9 cellular contexts compared by ENCODE assay signal in genomic region chr19:3056454-3057016, GRCh38. TPM values are rescaled to one million over a fixed set of nuclear protein-coding genes. Genes with fewer than 3 reads are reported as not detected.
DNase-seq lines count a peak whose midpoint lies in the region; ATAC-seq, FAIRE-seq and TF ChIP-seq lines count a peak whose summit lies in the region.
"Had no signal": no experiment of that assay in that cellular context is flagged by ENCODE, and none has a peak within 500 bp of the region (broad histone marks: within the 10 kb centered on the region; RNA-seq: fewer than 3 reads in every experiment).

No MANE protein-coding gene starts in this region.

- H3K79me2 ChIP-seq in K562 (ENCODE audit: control insufficient read depth, insufficient read depth, low read length): peaks cover 40% of the 10 kb centered on the region

- peaks cover 18 to 54% of the 10 kb centered on the region in 2 donors for H3K4me1 Mint-ChIP-seq in natural killer cell
- peaks cover 12 to 26% of the 10 kb centered on the region in 2 donors for H3K4me1 Mint-ChIP-seq in natural killer cell treated with Interleukin-12 subunit alpha and Interleukin-12 subunit beta and Interleukin-15 and Interleukin-18, amount 100 ng/mL, for 72 hours (ENCODE audit: low read depth in 2 of 2)

- FAIRE-seq in K562 (lab: Jason Lieb, UNC): no peak

- H3K4me2 ChIP-seq in K562 (ENCODE audit: insufficient read depth, low read length): no peak overlapping the region

- H2AFZ ChIP-seq in K562 (ENCODE audit: low read depth, low read length): no peak overlapping the region

- H4K20me1 ChIP-seq in K562 (replicated peaks; ENCODE audit: control insufficient read depth, insufficient read depth, low read length): 0 out of 2 replicates have a peak, but pooled peaks cover 3% of the 10 kb centered on the region

- H3K9me1 ChIP-seq in K562 (ENCODE audit: control insufficient read depth, insufficient read depth, low read length): no peaks in the 10 kb centered on the region

- ATAC-seq in natural killer cell: no peak
- ATAC-seq in natural killer cell treated with Interleukin-12 subunit alpha and Interleukin-12 subunit beta and Interleukin-15 and Interleukin-18, amount 100 ng/mL, for 72 hours: no peak
- ATAC-seq in K562: no peak
- no peak for ATAC-seq in HG03045 (IDR thresholded peaks at IDR 0.05; ENCODE audit: unreplicated experiment)
- no peak for ATAC-seq in HG03025 (IDR thresholded peaks at IDR 0.05; ENCODE audit: low FRiP score, unreplicated experiment)
- ATAC-seq in GM21528 (IDR thresholded peaks at IDR 0.05; ENCODE audit: low FRiP score, unreplicated experiment): no peak

- in situ Hi-C loops in K562 (cut with MboI): no loop called here

- TF ChIP-seq RAD21 in K562 (CRISPR knock-in tag; conservative IDR thresholded peaks at IDR 0.05 in 1 of 2, IDR thresholded peaks at IDR 0.05 in 1 of 2): no peak

- H3K27ac ChIP-seq in K562 (ENCODE audit: extremely low read depth, low read depth, low read length): 0 out of 3 replicates have a peak overlapping the region, but pooled peaks have one; percentile 22

- TF ChIP-seq EP300 in K562 (IDR thresholded peaks at IDR 0.05; ENCODE audit: low read length): no peak

- no peak overlapping the region for H3K4me3 ChIP-seq in K562
- H3K4me3 ChIP-seq in mucosa of stomach (ENCODE audit: low read length): no peak overlapping the region

- WGBS in K562 (ENCODE audit: insufficient coverage, low coverage, missing lambda C conversion rate): 53% methylated on average over 3 of the region's 10 CpGs

- H3K9ac ChIP-seq in K562 (ENCODE audit: insufficient read depth in 1 of 2, low read depth in 2 of 2, low read length in 2 of 2) (peak overlapping the region in 1 of 2 experiments; percentile 77; a peak in 2 of 4 replicates), mucosa of stomach (ENCODE audit: low read length) (peak overlapping the region; percentile 39)

- intact Hi-C loops in natural killer cell (cut with micrococcal nuclease): no loop called here
- intact Hi-C loops in K562 (cut with micrococcal nuclease): no loop called here
- intact Hi-C loops in posterior cingulate gyrus (cut with DNase I): no loop called here

- POLR2A ChIA-PET in K562 (lab: Yijun Ruan, JAX): interaction anchor here (1.4 kb wide), 1 partner anchor 20 kb away, joined by 5 read pairs; no protein-coding TSS in a partner anchor

- no TSS peak for BruUV-seq in K562 (replicated peaks; lab: Mats Ljungman, UMichigan)

- H3K27me3 ChIP-seq in K562 (ENCODE audit: control insufficient read depth in 2 of 2, insufficient read depth in 2 of 2, low read length in 2 of 2): no peaks in the 10 kb centered on the region
- no peaks in the 10 kb centered on the region for H3K27me3 ChIP-seq in mucosa of stomach (ENCODE audit: control insufficient read depth, insufficient read depth, low read length)

- H3K4me3 Mint-ChIP-seq in natural killer cell: no peak overlapping the region
- H3K4me3 Mint-ChIP-seq in natural killer cell treated with Interleukin-12 subunit alpha and Interleukin-12 subunit beta and Interleukin-15 and Interleukin-18, amount 100 ng/mL, for 72 hours: no peak overlapping the region

- no peaks in the 10 kb centered on the region for H3K9me3 ChIP-seq in K562 (replicated peaks; ENCODE audit: control insufficient read depth, insufficient read depth, low read depth, low read length)
- no peaks in the 10 kb centered on the region for H3K9me3 ChIP-seq in mucosa of stomach (ENCODE audit: control insufficient read depth, low read length)

- CTCF ChIA-PET in K562 (lab: Yijun Ruan, JAX; ENCODE audit: low intra/inter-chr PET ratio): no interaction called here

- no peaks in the 10 kb centered on the region for H3K36me3 Mint-ChIP-seq in natural killer cell
- no peaks in the 10 kb centered on the region for H3K36me3 Mint-ChIP-seq in natural killer cell treated with Interleukin-12 subunit alpha and Interleukin-12 subunit beta and Interleukin-15 and Interleukin-18, amount 100 ng/mL, for 72 hours

- H3K4me1 ChIP-seq in K562 (replicated peaks in 1 of 2; ENCODE audit: control insufficient read depth in 2 of 2, insufficient read depth in 2 of 2, low read length in 2 of 2) (peaks cover 27 to 60% of the 10 kb centered on the region in 2 experiments), mucosa of stomach (ENCODE audit: control insufficient read depth, insufficient read depth, low read length) (peaks cover 50% of the 10 kb centered on the region)

- 0 out of 2 replicates have a peak, but pooled peaks have one; percentile 24 for TF ChIP-seq POLR2A in K562 (conservative IDR thresholded peaks at IDR 0.05)

- DNase-seq in natural killer cell (no peak), K562 (ENCODE audit: extremely low read depth in 1 of 4, low spot score in 3 of 4) (peak in 1 of 4 experiments; percentile 30), posterior cingulate gyrus (no peak)
- DNase-seq in natural killer cell treated with Interleukin-12 subunit alpha and Interleukin-12 subunit beta and Interleukin-15 and Interleukin-18, amount 100 ng/mL, for 72 hours (ENCODE audit: low spot score): no peak
- DNase-seq: stimulated activated CD4-positive, alpha-beta T cell treated with anti-CD3 and anti-CD28 coated beads, Interleukin-2, amount 100 ng/mL, for 24 hours had no signal

- H3K27me3 Mint-ChIP-seq in natural killer cell (ENCODE audit: low read depth in 2 of 2): no peaks in the 10 kb centered on the region
- H3K27me3 Mint-ChIP-seq in natural killer cell treated with Interleukin-12 subunit alpha and Interleukin-12 subunit beta and Interleukin-15 and Interleukin-18, amount 100 ng/mL, for 72 hours: no peaks in the 10 kb centered on the region

- no peak for TF ChIP-seq CTCF in natural killer cell (IDR thresholded peaks at IDR 0.05)
- TF ChIP-seq CTCF in K562 (IDR thresholded peaks at IDR 0.05 in 2 of 3, conservative IDR thresholded peaks at IDR 0.05 in 1 of 3; ENCODE audit: insufficient read depth in 2 of 3, low read depth in 1 of 3, low read length in 3 of 3): no peak

- H3K27ac Mint-ChIP-seq in natural killer cell: peak overlapping the region; percentile 26 to 71
- no peak overlapping the region for H3K27ac Mint-ChIP-seq in natural killer cell treated with Interleukin-12 subunit alpha and Interleukin-12 subunit beta and Interleukin-15 and Interleukin-18, amount 100 ng/mL, for 72 hours

- H3K36me3 ChIP-seq in K562 (ENCODE audit: control insufficient read depth, insufficient read depth, low read length) (peaks cover 79% of the 10 kb centered on the region), mucosa of stomach (ENCODE audit: control insufficient read depth, insufficient read depth, low read length) (peaks cover 24% of the 10 kb centered on the region)

- H3K9me3 Mint-ChIP-seq in natural killer cell: no peaks in the 10 kb centered on the region
- H3K9me3 Mint-ChIP-seq in natural killer cell treated with Interleukin-12 subunit alpha and Interleukin-12 subunit beta and Interleukin-15 and Interleukin-18, amount 100 ng/mL, for 72 hours: no peaks in the 10 kb centered on the region

RNA-seq across cellular contexts. Expression of gene TLE5, which starts 5.8 kb away (rescaled TPM):
- total RNA-seq in natural killer cell (1,000 to 10,000 TPM in 1 of 3 donors, 100 to 1,000 TPM in 2; 943 to 1,012 (median 968) TPM), K562 (2014; rRNA removed) (264 and 355 TPM in 2 replicates), K562 (2014; rRNA removed; fragmentation: Illumina TruSeq; extraction: Trizol) (75.8 and 89.1 TPM in 2 replicates), K562 (2015; rRNA removed; fragmentation: Illumina TruSeq; extraction: Trizol) (172 and 178 TPM in 2 replicates), K562 (2021) (347 and 360 TPM in 2 replicates)
- total RNA-seq in natural killer cell treated with Interleukin-12 subunit alpha and Interleukin-12 subunit beta and Interleukin-15 and Interleukin-18, amount 100 ng/mL, for 72 hours: 100 to 1,000 TPM; 242 to 309 TPM
- 147 and 335 TPM in 2 replicates for total RNA-seq in K562 (2011; cell fraction: chromatin; rRNA removed; ENCODE audit: low replicate concordance)
- 259 and 282 TPM in 2 replicates for total RNA-seq in K562 (2011; cell fraction: nucleolus; rRNA removed)
- 209 and 242 TPM in 2 replicates for total RNA-seq in K562 (2011; cell fraction: nucleoplasm; rRNA removed)
- polyA plus RNA-seq in K562 (2011; rRNA removed) (280 and 366 TPM in 2 replicates), K562 (2014; fragmentation: Illumina TruSeq; extraction: Trizol) (235 and 381 TPM in 2 replicates), K562 (2014; fragmentation: Nextera tagmentation; extraction: Ambion mirVana) (1 to 10 TPM; 2.0 to 6.2 TPM), K562 (2014; rRNA removed) (316 and 334 TPM in 2 replicates)
- polyA plus RNA-seq in K562 (2011; cell fraction: cytosol; rRNA removed): 357 and 770 TPM in 2 replicates
- polyA plus RNA-seq in K562 (2011; cell fraction: nucleus; rRNA removed): 343 and 561 TPM in 2 replicates
- polyA plus RNA-seq in K562 (2012): 396 and 430 TPM in 2 replicates
- polyA minus RNA-seq in K562 (2011; rRNA and poly(A)+ RNA removed): 222 and 305 TPM in 2 replicates
- 290 and 401 TPM in 2 replicates for polyA minus RNA-seq in K562 (2011; cell fraction: cytosol; rRNA and poly(A)+ RNA removed)
- 64.5 and 71.5 TPM in 2 replicates for polyA minus RNA-seq in K562 (2011; cell fraction: nucleus; rRNA and poly(A)+ RNA removed)

RNA-seq across cellular contexts. Expression of gene TLE2, which starts 27.5 kb away (rescaled TPM):
- total RNA-seq in natural killer cell (1 to 10 TPM; 6.1 to 8.8 (median 8.2) TPM), K562 (2014; rRNA removed) (5.5 and 6.4 TPM in 2 replicates), K562 (2014; rRNA removed; fragmentation: Illumina TruSeq; extraction: Trizol) (2.4 and 2.7 TPM in 2 replicates), K562 (2015; rRNA removed; fragmentation: Illumina TruSeq; extraction: Trizol) (4.4 and 4.5 TPM in 2 replicates), K562 (2021) (13.1 and 15.2 TPM in 2 replicates)
- 1 to 10 TPM; 1.3 to 3.2 TPM for total RNA-seq in natural killer cell treated with Interleukin-12 subunit alpha and Interleukin-12 subunit beta and Interleukin-15 and Interleukin-18, amount 100 ng/mL, for 72 hours
- total RNA-seq in K562 (2011; cell fraction: chromatin; rRNA removed; ENCODE audit: low replicate concordance): 30.9 and 72.5 TPM in 2 replicates
- 30.0 and 48.0 TPM in 2 replicates for total RNA-seq in K562 (2011; cell fraction: nucleolus; rRNA removed)
- 19.1 and 21.2 TPM in 2 replicates for total RNA-seq in K562 (2011; cell fraction: nucleoplasm; rRNA removed)
- polyA plus RNA-seq in K562 (2011; rRNA removed) (10.7 and 12.0 TPM in 2 replicates), K562 (2014; fragmentation: Illumina TruSeq; extraction: Trizol) (6.2 and 8.8 TPM in 2 replicates), K562 (2014; fragmentation: Nextera tagmentation; extraction: Ambion mirVana) (under 1 TPM; 0.35 to 0.53 TPM), K562 (2014; rRNA removed) (10.5 and 10.6 TPM in 2 replicates)
- 6.0 and 17.7 TPM in 2 replicates for polyA plus RNA-seq in K562 (2011; cell fraction: cytosol; rRNA removed)
- polyA plus RNA-seq in K562 (2011; cell fraction: nucleus; rRNA removed): 34.3 and 67.6 TPM in 2 replicates
- polyA plus RNA-seq in K562 (2012): 25.8 and 36.0 TPM in 2 replicates
- polyA minus RNA-seq in K562 (2011; rRNA and poly(A)+ RNA removed): 2.9 and 8.1 TPM in 2 replicates
- polyA minus RNA-seq in K562 (2011; cell fraction: cytosol; rRNA and poly(A)+ RNA removed): 10.4 and 11.6 TPM in 2 replicates
- polyA minus RNA-seq in K562 (2011; cell fraction: nucleus; rRNA and poly(A)+ RNA removed): 6.6 and 9.0 TPM in 2 replicates

RNA-seq across cellular contexts. Expression of gene GNA11, which starts 37.6 kb away (rescaled TPM):
- total RNA-seq in natural killer cell: under 1 TPM; 0.24 to 0.60 (median 0.29) TPM
- total RNA-seq in natural killer cell treated with Interleukin-12 subunit alpha and Interleukin-12 subunit beta and Interleukin-15 and Interleukin-18, amount 100 ng/mL, for 72 hours: 1 to 10 TPM in 1 of 2 donors, under 1 TPM in 1; 1.00 to 1.3 TPM
- total RNA-seq in K562 (2011; cell fraction: chromatin; rRNA removed; ENCODE audit: low replicate concordance): 18.8 and 42.3 TPM in 2 replicates
- 20.7 and 22.8 TPM in 2 replicates for total RNA-seq in K562 (2011; cell fraction: nucleolus; rRNA removed)
- 12.6 and 17.6 TPM in 2 replicates for total RNA-seq in K562 (2011; cell fraction: nucleoplasm; rRNA removed)
- total RNA-seq in K562 (2014; rRNA removed): 14.5 and 19.3 TPM in 2 replicates
- total RNA-seq in K562 (2014; rRNA removed; fragmentation: Illumina TruSeq; extraction: Trizol): 7.0 and 12.7 TPM in 2 replicates
- total RNA-seq in K562 (2015; rRNA removed; fragmentation: Illumina TruSeq; extraction: Trizol): 13.4 and 16.5 TPM in 2 replicates
- total RNA-seq in K562 (2021): 24.3 and 24.8 TPM in 2 replicates
- 3.6 and 9.7 TPM in 2 replicates for polyA plus RNA-seq in K562 (2011; rRNA removed)
- 11.1 and 14.7 TPM in 2 replicates for polyA plus RNA-seq in K562 (2011; cell fraction: cytosol; rRNA removed)
- polyA plus RNA-seq in K562 (2011; cell fraction: nucleus; rRNA removed): 18.1 and 22.6 TPM in 2 replicates
- polyA plus RNA-seq in K562 (2012): 22.6 and 23.5 TPM in 2 replicates
- polyA plus RNA-seq in K562 (2014; fragmentation: Illumina TruSeq; extraction: Trizol): 23.5 and 24.5 TPM in 2 replicates
- polyA plus RNA-seq in K562 (2014; fragmentation: Nextera tagmentation; extraction: Ambion mirVana): under 1 TPM; 0.18 to 0.21 TPM
- polyA plus RNA-seq in K562 (2014; rRNA removed): 16.6 and 18.2 TPM in 2 replicates
- polyA minus RNA-seq in K562 (2011; rRNA and poly(A)+ RNA removed): 1.6 and 10.8 TPM in 2 replicates
- 10.8 and 11.5 TPM in 2 replicates for polyA minus RNA-seq in K562 (2011; cell fraction: cytosol; rRNA and poly(A)+ RNA removed)
- 4.6 and 5.7 TPM in 2 replicates for polyA minus RNA-seq in K562 (2011; cell fraction: nucleus; rRNA and poly(A)+ RNA removed)

Comparison
In these comparisons a context has a peak if more than half of its experiments do, and no peak if none do; other contexts are left out.
1. H3K27ac Mint-ChIP-seq: peak in natural killer cell (2 of 2); none in natural killer cell treated with Interleukin-12 subunit alpha and Interleukin-12 subunit beta and Interleukin-15 and Interleukin-18, amount 100 ng/mL, for 72 hours (0 of 2).